Comparison of ENCODE assay signal across 13 cellular contexts in genomic region chr11:12540075-12540685, GRCh38.
DNase-seq lines count a peak whose midpoint lies in the region; ATAC-seq, FAIRE-seq and TF ChIP-seq lines count a peak whose summit lies in the region.
"Had no signal": no experiment of that assay in that cellular context is flagged by ENCODE, and none has a peak within 500 bp of the region (broad histone marks: within the 10 kb centered on the region; RNA-seq: fewer than 3 reads in every experiment).

No MANE protein-coding gene starts in this region.

- H3K36me3 ChIP-seq in muscle layer of duodenum (ENCODE audit: control insufficient read depth in 1 of 2, insufficient read depth in 2 of 2, low read length in 2 of 2) = no peaks in the 10 kb centered on the region
- H3K36me3 ChIP-seq in upper lobe of left lung = no peaks in the 10 kb centered on the region
- H3K36me3 ChIP-seq: adrenal gland, thoracic aorta had no signal

- no peak for TF ChIP-seq POLR2A in upper lobe of left lung (IDR thresholded peaks at IDR 0.05)

- H3K4me1 ChIP-seq in muscle layer of duodenum (ENCODE audit: control insufficient read depth in 1 of 2, insufficient read depth in 2 of 2, low read length in 2 of 2) (peaks cover 0 to 17% of the 10 kb centered on the region in 2 donors), upper lobe of left lung (peaks cover 0 to 14% (median 10%) of the 10 kb centered on the region in 4 donors)

- FAIRE-seq in RCC 7860 (lab: Jason Lieb, UNC) = no peak
- FAIRE-seq: G401.6 had no signal

- H3K27me3 ChIP-seq in muscle layer of duodenum (ENCODE audit: low read depth, low read length) = no peaks in the 10 kb centered on the region
- H3K27me3 ChIP-seq in upper lobe of left lung = no peaks in the 10 kb centered on the region
- H3K27me3 ChIP-seq: adrenal gland had no signal

- H3K9me3 ChIP-seq in muscle layer of duodenum (ENCODE audit: control insufficient read depth in 1 of 2, low read length in 2 of 2) (no peaks in the 10 kb centered on the region), upper lobe of left lung (no peaks in the 10 kb centered on the region)
- H3K9me3 ChIP-seq: adrenal gland, thoracic aorta had no signal

- TF ChIP-seq CTCF in AG10803 (conservative IDR thresholded peaks at IDR 0.05; ENCODE audit: low read length) (no peak), upper lobe of left lung (IDR thresholded peaks at IDR 0.05) (no peak)

- DNase-seq in AG10803 (ENCODE audit: low read depth) = peak; percentile 62
- DNase-seq in RCC 7860 (ENCODE audit: low spot score) = peak; percentile 9
- no peak for DNase-seq in epithelial cell of prostate (ENCODE audit: low read depth, low spot score)
- DNase-seq in left lobe of liver (ENCODE audit: low spot score) = no peak
- DNase-seq in NCI-H1092 treated with DMSO at 0.1 percent for 48 hours (lab: John Stamatoyannopoulos, UW) = no peak
- DNase-seq in upper lobe of left lung = no peak
- DNase-seq: activated CD8-positive, alpha-beta memory T cell treated with anti-CD3 and anti-CD28 coated beads, Interleukin-2, amount 50 U/mL, for 4 hours; NCI-H2081 had no signal

- ATAC-seq in left lobe of liver (no peak), upper lobe of left lung (ENCODE audit: low FRiP score in 2 of 2) (no peak), HG03196 (IDR thresholded peaks at IDR 0.05; ENCODE audit: unreplicated experiment) (no peak)

- 60 to 70% methylated on average over 5 of the region's 5 CpGs for WGBS in upper lobe of left lung, 2 donors

- peak overlapping the region; percentile 73 for H3K27ac ChIP-seq in epithelial cell of prostate
- peak overlapping the region; percentile 86 for H3K27ac ChIP-seq in muscle layer of duodenum (ENCODE audit: low read length)
- peak overlapping the region in 1 of 4 donors; percentile 58 for H3K27ac ChIP-seq in upper lobe of left lung

- TF ChIP-seq EP300 in upper lobe of left lung (IDR thresholded peaks at IDR 0.05) = no peak

- H3K4me3 ChIP-seq in AG10803 (ENCODE audit: low read length) (no peak overlapping the region), muscle layer of duodenum (ENCODE audit: low read depth in 1 of 2, low read length in 2 of 2) (no peak overlapping the region), upper lobe of left lung (no peak overlapping the region)
- H3K4me3 ChIP-seq: adrenal gland, thoracic aorta had no signal

Comparison
In these comparisons a context has a peak if more than half of its experiments do, and no peak if none do; other contexts are left out.
1. DNase-seq: peak in AG10803 (single experiment) and RCC 7860 (single experiment); none in epithelial cell of prostate (single experiment), left lobe of liver (single experiment), NCI-H1092 treated with DMSO at 0.1 percent for 48 hours (single experiment) and upper lobe of left lung (0 of 2).